Comparison of ENCODE assay signal across 19 cellular contexts in genomic region chr9:93254061-93254481, GRCh38.
A peak's percentile ranks its signal among the peaks of the same experiment; 100 is the strongest.
DNase-seq lines count a peak whose midpoint lies in the region; ATAC-seq and TF ChIP-seq lines count a peak whose summit lies in the region.
"Had no signal": no experiment of that assay in that cellular context is flagged by ENCODE, and none has a peak within 500 bp of the region (broad histone marks: within the 10 kb centered on the region; RNA-seq: fewer than 3 reads in every experiment).

No MANE protein-coding gene starts in this region.

- no peaks in the 10 kb centered on the region for H3K36me3 Mint-ChIP-seq in activated naive CD8-positive, alpha-beta T cell treated with anti-CD3 and anti-CD28 coated beads, Interleukin-2, amount 10 ng/mL, durations not matched to agents 7 days and 5 days
- no peaks in the 10 kb centered on the region for H3K36me3 Mint-ChIP-seq in activated naive CD8-positive, alpha-beta T cell treated with anti-CD3 and anti-CD28 coated beads, Interleukin-2, amount 50 U/mL, for 24 hours (ENCODE audit: low read depth)

- no peaks in the 10 kb centered on the region for H3K4me1 Mint-ChIP-seq in activated naive CD8-positive, alpha-beta T cell treated with anti-CD3 and anti-CD28 coated beads, Interleukin-2, amount 10 ng/mL, durations not matched to agents 7 days and 5 days
- H3K4me1 Mint-ChIP-seq in activated naive CD8-positive, alpha-beta T cell treated with anti-CD3 and anti-CD28 coated beads, Interleukin-2, amount 50 U/mL, for 24 hours = no peaks in the 10 kb centered on the region

- H3K9me3 Mint-ChIP-seq in activated naive CD8-positive, alpha-beta T cell treated with anti-CD3 and anti-CD28 coated beads, Interleukin-2, amount 10 ng/mL, durations not matched to agents 7 days and 5 days = no peaks in the 10 kb centered on the region
- no peaks in the 10 kb centered on the region for H3K9me3 Mint-ChIP-seq in activated naive CD8-positive, alpha-beta T cell treated with anti-CD3 and anti-CD28 coated beads, Interleukin-2, amount 50 U/mL, for 24 hours

- no peaks in the 10 kb centered on the region for H3K4me1 ChIP-seq in lower lobe of right lung
- H3K4me1 ChIP-seq in suprapubic skin = no peaks in the 10 kb centered on the region
- H3K4me1 ChIP-seq: A549 had no signal

- H3K36me3 ChIP-seq in lower lobe of right lung (no peaks in the 10 kb centered on the region), suprapubic skin (peaks cover 8% of the 10 kb centered on the region)

- H3K27me3 Mint-ChIP-seq in activated naive CD8-positive, alpha-beta T cell treated with anti-CD3 and anti-CD28 coated beads, Interleukin-2, amount 10 ng/mL, durations not matched to agents 7 days and 5 days = no peaks in the 10 kb centered on the region
- no peaks in the 10 kb centered on the region for H3K27me3 Mint-ChIP-seq in activated naive CD8-positive, alpha-beta T cell treated with anti-CD3 and anti-CD28 coated beads, Interleukin-2, amount 50 U/mL, for 24 hours

- ATAC-seq in activated naive CD8-positive, alpha-beta T cell treated with anti-CD3 and anti-CD28 coated beads, Interleukin-2, amount 10 ng/mL, durations not matched to agents 7 days and 5 days (ENCODE audit: low read depth) = no peak
- no peak for ATAC-seq in activated naive CD8-positive, alpha-beta T cell treated with anti-CD3 and anti-CD28 coated beads, Interleukin-2, amount 50 U/mL, for 24 hours
- no peak for ATAC-seq in lower lobe of right lung
- ATAC-seq in GM21423 (IDR thresholded peaks at IDR 0.05; ENCODE audit: unreplicated experiment) = no peak
- ATAC-seq in HG02759 (IDR thresholded peaks at IDR 0.05; ENCODE audit: unreplicated experiment) = no peak
- ATAC-seq: A549, HepG2 had no signal

- H3K4me3 ChIP-seq in lower lobe of right lung (no peak overlapping the region), suprapubic skin (no peak overlapping the region)
- H3K4me3 ChIP-seq: A549 had no signal

- TF ChIP-seq CTCF in lower lobe of right lung (IDR thresholded peaks at IDR 0.05) (no peak), suprapubic skin (IDR thresholded peaks at IDR 0.05) (no peak)

- no peak for TF ChIP-seq EP300 in suprapubic skin (IDR thresholded peaks at IDR 0.05)

- POLR2A ChIA-PET in activated naive CD8-positive, alpha-beta T cell treated with anti-CD3 and anti-CD28 coated beads, Interleukin-2, amount 10 ng/mL, durations not matched to agents 7 days and 5 days (lab: Charles Lee) = no interaction called here

- 93% methylated on average over 13 of the region's 14 CpGs for WGBS in suprapubic skin

- H3K27ac ChIP-seq in cingulate gyrus (ENCODE audit: low read depth, low read length) (peak overlapping the region; percentile 39), lower lobe of right lung (no peak overlapping the region), suprapubic skin (no peak overlapping the region)
- H3K27ac ChIP-seq: A549, C4-2B had no signal

- no peak overlapping the region for H3K27ac Mint-ChIP-seq in activated naive CD8-positive, alpha-beta T cell treated with anti-CD3 and anti-CD28 coated beads, Interleukin-2, amount 10 ng/mL, durations not matched to agents 7 days and 5 days
- H3K27ac Mint-ChIP-seq in activated naive CD8-positive, alpha-beta T cell treated with anti-CD3 and anti-CD28 coated beads, Interleukin-2, amount 50 U/mL, for 24 hours = no peak overlapping the region

- peak; percentile 18 for DNase-seq in activated naive CD8-positive, alpha-beta T cell treated with anti-CD3 and anti-CD28 coated beads, Interleukin-2, amount 10 ng/mL, durations not matched to agents 7 days and 5 days
- DNase-seq in activated naive CD8-positive, alpha-beta T cell treated with anti-CD3 and anti-CD28 coated beads, Interleukin-2, amount 50 U/mL, for 24 hours = no peak
- DNase-seq in lower lobe of right lung = peak; percentile 31
- DNase-seq in suprapubic skin (ENCODE audit: low spot score in 2 of 2) = peak; percentile 47 to 50
- DNase-seq in hippocampal formation (lab: John Stamatoyannopoulos, UW) = no peak
- DNase-seq: COR-L47, DMS153, EL, H7, MM.1S, NCI-H1105 treated with DMSO at 0.1 percent for 48 hours, NCI-H446, NCI-H748 treated with DMSO at 0.1 percent for 48 hours had no signal

- no peaks in the 10 kb centered on the region for H3K27me3 ChIP-seq in lower lobe of right lung (ENCODE audit: low read depth)
- no peaks in the 10 kb centered on the region for H3K27me3 ChIP-seq in suprapubic skin

- TF ChIP-seq POLR2A in suprapubic skin (IDR thresholded peaks at IDR 0.05) = no peak

- H3K4me3 Mint-ChIP-seq in activated naive CD8-positive, alpha-beta T cell treated with anti-CD3 and anti-CD28 coated beads, Interleukin-2, amount 10 ng/mL, durations not matched to agents 7 days and 5 days = no peak overlapping the region
- no peak overlapping the region for H3K4me3 Mint-ChIP-seq in activated naive CD8-positive, alpha-beta T cell treated with anti-CD3 and anti-CD28 coated beads, Interleukin-2, amount 50 U/mL, for 24 hours

- H3K9me3 ChIP-seq in lower lobe of right lung (no peaks in the 10 kb centered on the region), suprapubic skin (no peaks in the 10 kb centered on the region)
- H3K9me3 ChIP-seq: A549 had no signal

- intact Hi-C loops in lower lobe of right lung (cut with DNase I) = no loop called here

Comparison
In these comparisons a context has a peak if more than half of its experiments do, and no peak if none do; other contexts are left out.
1. DNase-seq: peak in activated naive CD8-positive, alpha-beta T cell treated with anti-CD3 and anti-CD28 coated beads, Interleukin-2, amount 10 ng/mL, durations not matched to agents 7 days and 5 days (single experiment), lower lobe of right lung (single experiment) and suprapubic skin (2 of 2); none in activated naive CD8-positive, alpha-beta T cell treated with anti-CD3 and anti-CD28 coated beads, Interleukin-2, amount 50 U/mL, for 24 hours (single experiment) and hippocampal formation (0 of 2).